In genomic region chr9:2743937-2744529, GRCh38 we compare ENCODE assay signal across 23 cellular contexts. TPM values are rescaled to one million over a fixed set of nuclear protein-coding genes. Genes with fewer than 3 reads are reported as not detected.
"Had no signal": no experiment of that assay in that cellular context is flagged by ENCODE, and none has a peak within 500 bp of the region (broad histone marks: within the 10 kb centered on the region; RNA-seq: fewer than 3 reads in every experiment).

No MANE protein-coding gene starts in this region.

- H3K36me3 ChIP-seq: MG63, SJCRH30 had no signal

- H3K9me3 ChIP-seq: MG63, SJCRH30 had no signal

- H3K4me3 ChIP-seq: MG63, SJCRH30 had no signal

- H3K27me3 ChIP-seq: MG63, SJCRH30 had no signal

- ATAC-seq: Panc1, PC-3, SK-N-SH treated with all-trans-retinoic acid at 6 μM for 48 hours had no signal

- H3K4me1 ChIP-seq: SJCRH30 had no signal

- DNase-seq: Karpas-422, KG1, MG63, NCI-H1092, NCI-H1105 treated with DMSO at 0.1 percent for 48 hours, NCI-H1417 treated with DMSO at 0.1 percent for 48 hours, NCI-H146, NCI-H1694 treated with DMSO at 0.1 percent for 48 hours, NCI-H1930, NCI-H2081, NCI-H2107, NCI-H2227 treated with DMSO at 0.1 percent for 48 hours, NCI-H524, NCI-H526 treated with DMSO at 0.1 percent for 48 hours, NCI-H748 treated with DMSO at 0.1 percent for 48 hours, PC-3, SHP77 treated with DMSO at 0.1 percent for 48 hours, SJCRH30 had no signal

- H3K27ac ChIP-seq: RWPE1, SJCRH30 had no signal

RNA-seq across cellular contexts. Expression of gene KCNV2, which starts 26.7 kb away (rescaled TPM):
- total RNA-seq: HT-29, NCI-H460, PC-3, SJCRH30 had no signal
